ENCODE assay signal across 8 cellular contexts in genomic region chr7:31051598-31052503, GRCh38. TPM values are rescaled to one million over a fixed set of nuclear protein-coding genes. Genes with fewer than 3 reads are reported as not detected.
DNase-seq lines count a peak whose midpoint lies in the region; ATAC-seq, FAIRE-seq and TF ChIP-seq lines count a peak whose summit lies in the region.

ADCYAP1R1 (plus strand) TSS chr7:31052308; CDS start chr7:31063265, 10,957 bp downstream.

- H3K27me3 ChIP-seq in astrocyte (ENCODE audit: insufficient read depth, low read length) (peaks cover 47% of the 10 kb centered on the region), layer of hippocampus (ENCODE audit: control insufficient read depth, insufficient read depth, low read length) (peaks cover 21% of the 10 kb centered on the region), suprapubic skin (peaks cover 56% of the 10 kb centered on the region), foreskin keratinocyte (peaks cover 75% of the 10 kb centered on the region)

- H3K79me2 ChIP-seq in astrocyte (ENCODE audit: insufficient read depth, low read length) = no peaks in the 10 kb centered on the region

- H3K27ac Mint-ChIP-seq in astrocyte (ENCODE audit: unreplicated experiment) = no peak within 1 kb of the TSS

- H3K27ac ChIP-seq in astrocyte (ENCODE audit: low read depth, low read length) (no peak within 1 kb of the TSS), layer of hippocampus (ENCODE audit: low read depth, low read length) (peak within 1 kb of the TSS; percentile 38), suprapubic skin (no peak within 1 kb of the TSS), foreskin keratinocyte (no peak within 1 kb of the TSS)

- no peak within 1 kb of the TSS for H2AFZ ChIP-seq in astrocyte (ENCODE audit: low read depth, low read length)

- H3K36me3 Mint-ChIP-seq in astrocyte (ENCODE audit: low read depth, unreplicated experiment) = no peaks in the 10 kb centered on the region

- TF ChIP-seq CTCF in astrocyte (IDR thresholded peaks at IDR 0.05; ENCODE audit: insufficient read depth, low read depth, low read length) = no peak
- peak in 1 of 2 donors; percentile 6 for TF ChIP-seq CTCF in suprapubic skin (IDR thresholded peaks at IDR 0.05)
- no peak for TF ChIP-seq CTCF in foreskin keratinocyte (conservative IDR thresholded peaks at IDR 0.05)

- no peaks in the 10 kb centered on the region for H3K36me3 ChIP-seq in astrocyte (ENCODE audit: insufficient read depth, low read length)
- no peaks in the 10 kb centered on the region for H3K36me3 ChIP-seq in suprapubic skin

- no peaks in the 10 kb centered on the region for H3K4me1 ChIP-seq in astrocyte (ENCODE audit: insufficient read depth, low read length)
- peaks cover 17% of the 10 kb centered on the region for H3K4me1 ChIP-seq in suprapubic skin
- H3K4me1 ChIP-seq in foreskin keratinocyte = no peaks in the 10 kb centered on the region

- WGBS in suprapubic skin = 45% methylated on average over 5 of the region's 61 CpGs

- H4K20me1 ChIP-seq in astrocyte (ENCODE audit: insufficient read depth, low read length) = no peaks in the 10 kb centered on the region

- no peak for TF ChIP-seq EP300 in suprapubic skin (IDR thresholded peaks at IDR 0.05)

- no peaks in the 10 kb centered on the region for H3K9me3 Mint-ChIP-seq in astrocyte (ENCODE audit: unreplicated experiment)

- no peaks in the 10 kb centered on the region for H3K9me3 ChIP-seq in astrocyte (ENCODE audit: insufficient read depth, low read depth, low read length)
- no peaks in the 10 kb centered on the region for H3K9me3 ChIP-seq in suprapubic skin

- FAIRE-seq in astrocyte (lab: Jason Lieb, UNC) = no peak

- DNase-seq in NCI-H1092 treated with DMSO at 0.1 percent for 48 hours (lab: John Stamatoyannopoulos, UW) (peak; percentile 63), astrocyte (ENCODE audit: low read depth) (no peak), suprapubic skin (ENCODE audit: low spot score in 2 of 2) (no peak), foreskin keratinocyte (no peak), mucosa of gallbladder (ENCODE audit: low spot score) (no peak)

- no peak within 1 kb of the TSS for H3K4me3 ChIP-seq in astrocyte (ENCODE audit: insufficient read depth, low read depth, low read length)
- H3K4me3 ChIP-seq in suprapubic skin = peak within 1 kb of the TSS; percentile 53

- no peak within 1 kb of the TSS for H3K9ac ChIP-seq in astrocyte (ENCODE audit: low read length)

- no peaks in the 10 kb centered on the region for H3K4me1 Mint-ChIP-seq in astrocyte (ENCODE audit: low read depth, unreplicated experiment)

- H3K4me2 ChIP-seq in astrocyte (ENCODE audit: low read length) = peak within 1 kb of the TSS; percentile 55

- TF ChIP-seq POLR2A in suprapubic skin (IDR thresholded peaks at IDR 0.05) = no peak

- peaks cover 69% of the 10 kb centered on the region for H3K27me3 Mint-ChIP-seq in astrocyte (ENCODE audit: low read depth, unreplicated experiment)

- ATAC-seq in foreskin keratinocyte (no peak), GM18868 (IDR thresholded peaks at IDR 0.05; ENCODE audit: unreplicated experiment) (no peak), GM21528 (IDR thresholded peaks at IDR 0.05; ENCODE audit: low FRiP score, unreplicated experiment) (no peak)

- H3K4me3 Mint-ChIP-seq in astrocyte (ENCODE audit: unreplicated experiment) = peak within 1 kb of the TSS; percentile 75

RNA-seq across cellular contexts. Expression of gene ADCYAP1R1, which starts in this region (rescaled TPM):
- total RNA-seq in astrocyte (0.05 and 0.14 TPM in 2 replicates), suprapubic skin (1 to 10 TPM in 2 of 4 donors, under 1 TPM in 2; 0.64 to 6.7 (median 1.1) TPM), foreskin keratinocyte (not detected in 2 replicates), mucosa of gallbladder (7.2 TPM)
- polyA plus RNA-seq in foreskin keratinocyte = not detected in 2 replicates
